24 cellular contexts compared by ENCODE assay signal in the genomic region with DNA sequence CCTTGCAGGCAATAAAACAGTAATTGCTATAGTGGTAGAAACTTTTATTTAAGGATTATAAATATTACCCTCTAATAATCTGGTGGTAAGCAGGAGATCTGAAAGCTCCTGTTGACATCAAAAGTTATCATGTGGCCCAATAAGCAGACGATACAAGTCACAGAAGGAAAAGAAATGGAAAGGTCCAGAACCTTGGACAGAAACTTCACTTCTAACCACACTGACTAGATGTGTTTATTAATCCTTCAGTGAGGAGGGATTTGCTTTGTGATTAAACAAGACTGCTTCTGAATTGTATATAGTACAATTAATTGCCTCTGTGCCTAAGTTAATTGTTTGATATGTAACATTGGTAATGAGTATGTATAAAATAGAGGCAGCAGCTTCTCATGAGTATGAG.
"Had no signal": no experiment of that assay in that cellular context is flagged by ENCODE, and none has a peak within 500 bp of the region (broad histone marks: within the 10 kb centered on the region; RNA-seq: fewer than 3 reads in every experiment).

No MANE protein-coding gene starts in this region.

- H3K4me3 ChIP-seq: pancreas, prostate gland, right lobe of liver, sigmoid colon, stomach, thoracic aorta, thyroid gland, tibial nerve, upper lobe of right lung, vagina had no signal

- ATAC-seq: naive thymus-derived CD8-positive, alpha-beta T cell; natural killer cell treated with Interleukin-12 subunit alpha and Interleukin-12 subunit beta and Interleukin-15 and Interleukin-18, amount 100 ng/mL, for 72 hours; pancreas; right cardiac atrium; right lobe of liver; stimulated activated effector memory CD8-positive, alpha-beta T cell treated with anti-CD3 and anti-CD28 coated beads, Interleukin-12 subunit alpha, Interleukin-12 subunit beta, amount 100 ng/mL, for 72 hours; stimulated activated naive B cell treated with anti-CD40 and anti-IgM and Interleukin-4, amounts not matched to agents 10 μg/mL and 1 μg/mL and 100 μg/mL, for 72 hours; upper lobe of right lung had no signal

- DNase-seq: naive thymus-derived CD8-positive, alpha-beta T cell; nephron progenitor cell; nucleus accumbens; pancreas; right cardiac atrium; right lobe of liver; sigmoid colon; small intestine; stimulated activated CD4-positive, alpha-beta T cell treated with anti-CD3 and anti-CD28 coated beads, Interleukin-15, amount 100 ng/mL, for 24 hours; stimulated activated CD4-positive, alpha-beta T cell treated with anti-CD3 and anti-CD28 coated beads, Interleukin-2, amount 100 ng/mL, for 24 hours; stimulated activated CD4-positive, alpha-beta T cell treated with anti-CD3 and anti-CD28 coated beads, Interleukin-2, amount 100 ng/mL, for 48 hours; stimulated activated CD4-positive, alpha-beta T cell treated with anti-CD3 and anti-CD28 coated beads, Interleukin-4, amount 100 ng/mL, for 24 hours; stimulated activated naive B cell treated with anti-CD40 and anti-IgM and Interleukin-4, amounts not matched to agents 10 μg/mL and 1 μg/mL and 100 μg/mL, for 72 hours; stimulated activated naive CD4-positive, alpha-beta T cell treated with Interleukin-2 at 50 U/mL for 16 hours; stomach; thyroid gland; upper lobe of right lung had no signal

- H3K27ac ChIP-seq: neutrophil, pancreas, prostate gland, right lobe of liver, sigmoid colon, stomach, thoracic aorta, thyroid gland, tibial nerve, upper lobe of right lung, vagina had no signal

- H3K27me3 ChIP-seq: neutrophil, pancreas, right lobe of liver, sigmoid colon, stomach, thyroid gland, tibial nerve, upper lobe of right lung, vagina had no signal

- H3K9me3 ChIP-seq: pancreas, prostate gland, right lobe of liver, sigmoid colon, thoracic aorta, thyroid gland, upper lobe of right lung, vagina had no signal

- H3K36me3 ChIP-seq: neutrophil, pancreas, prostate gland, right lobe of liver, sigmoid colon, stomach, thoracic aorta, thyroid gland, tibial nerve, upper lobe of right lung, vagina had no signal

- H3K4me1 ChIP-seq: pancreas, prostate gland, right lobe of liver, stomach, thyroid gland, tibial nerve, upper lobe of right lung, vagina had no signal
